ENCODE assay signal across 15 cellular contexts in the genomic region with DNA sequence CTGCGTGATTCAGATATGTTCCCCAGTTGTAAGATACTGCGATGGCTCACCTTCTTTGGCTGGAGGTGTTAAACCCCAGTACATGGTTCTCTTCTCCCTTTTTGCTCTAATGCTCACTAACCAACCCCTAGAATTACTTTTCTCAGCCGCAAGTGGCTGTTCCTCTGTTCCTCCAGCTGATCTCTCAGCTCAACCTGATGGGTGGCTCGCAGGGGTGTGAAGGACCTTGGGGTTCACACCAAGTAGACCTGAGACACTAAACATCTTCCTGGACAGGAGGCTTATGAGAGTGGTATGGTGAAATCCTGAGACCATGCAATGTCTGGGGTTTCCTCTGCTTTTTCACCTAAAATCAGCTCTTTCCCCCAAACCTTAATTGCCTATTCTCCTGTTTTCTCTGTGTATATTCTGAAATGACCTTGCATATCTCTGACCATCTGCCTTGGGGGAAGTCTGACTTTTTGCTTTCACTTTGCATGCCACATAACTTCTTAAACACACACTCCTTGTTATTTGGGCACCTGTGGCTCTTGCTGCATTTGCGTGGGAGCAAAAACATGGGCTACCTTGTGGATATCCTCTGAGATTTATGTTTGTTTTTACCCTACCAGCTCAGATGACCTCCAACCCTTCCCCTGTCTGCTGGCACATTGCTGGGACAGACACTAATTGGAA. TPM values are rescaled to one million over a fixed set of nuclear protein-coding genes. Genes with fewer than 3 reads are reported as not detected.
DNase-seq lines count a peak whose midpoint lies in the region; ATAC-seq and TF ChIP-seq lines count a peak whose summit lies in the region.
"Had no signal": no experiment of that assay in that cellular context is flagged by ENCODE, and none has a peak within 500 bp of the region (broad histone marks: within the 10 kb centered on the region; RNA-seq: fewer than 3 reads in every experiment).

No MANE protein-coding gene starts in this region.

- TF ChIP-seq CTCF in Peyer's patch (IDR thresholded peaks at IDR 0.05), result no peak

- DNase-seq in OCI-M1 (lab: John Stamatoyannopoulos, UW) (peak; percentile 73), retina (no peak), Peyer's patch (no peak), cerebellum (ENCODE audit: low spot score) (no peak), NOMO-1 treated with dmso at 0.1 percent for 144 hours (lab: John Stamatoyannopoulos, UW; ENCODE audit: unreplicated experiment) (no peak)
- DNase-seq: CD4-positive, CD25-positive, alpha-beta regulatory T cell; GF-D8; GOT3; NCI-H1436; NCI-H2029 treated with DMSO at 0.1 percent for 48 hours; SHP77 had no signal

- peak; percentile 55 for ATAC-seq in GM18909 (IDR thresholded peaks at IDR 0.05; ENCODE audit: poor library complexity, unreplicated experiment)
- ATAC-seq in HG02759 (IDR thresholded peaks at IDR 0.05; ENCODE audit: unreplicated experiment), result peak; percentile 53
- ATAC-seq: SK-N-SH treated with all-trans-retinoic acid at 6 μM for 48 hours had no signal

- H3K9ac ChIP-seq in BLaER1, result no peak overlapping the region

- H3K4me3 ChIP-seq in BLaER1 (no peak overlapping the region), Peyer's patch (no peak overlapping the region)

- peak overlapping the region; percentile 62 for H3K4me2 ChIP-seq in BLaER1

- H3K27ac ChIP-seq in BLaER1 (no peak overlapping the region), Peyer's patch (no peak overlapping the region)

- H3K27me3 ChIP-seq in BLaER1, result no peaks in the 10 kb centered on the region
- H3K27me3 ChIP-seq in Peyer's patch, result no peaks in the 10 kb centered on the region

- no peaks in the 10 kb centered on the region for H4K20me1 ChIP-seq in BLaER1

- H3K4me1 ChIP-seq in BLaER1, result peaks cover 38% of the 10 kb centered on the region
- peaks cover 0 to 4% (median 0%) of the 10 kb centered on the region in 4 donors for H3K4me1 ChIP-seq in Peyer's patch

- TF ChIP-seq POLR2A in Peyer's patch (IDR thresholded peaks at IDR 0.05), result no peak

- H3K9me3 ChIP-seq in BLaER1 (peaks cover 18% of the 10 kb centered on the region), Peyer's patch (no peaks in the 10 kb centered on the region)

- no peaks in the 10 kb centered on the region for H3K36me3 ChIP-seq in BLaER1
- no peaks in the 10 kb centered on the region for H3K36me3 ChIP-seq in Peyer's patch

RNA-seq across cellular contexts. Expression of gene IFNA14, which starts 15.9 kb away (rescaled TPM):
- total RNA-seq in Peyer's patch (not detected), cerebellum (not detected)
- total RNA-seq: CD4-positive, CD25-positive, alpha-beta regulatory T cell had no signal

RNA-seq across cellular contexts. Expression of gene IFNA17, which starts 27.7 kb away (rescaled TPM):
- not detected for total RNA-seq in Peyer's patch
- not detected for total RNA-seq in cerebellum
- total RNA-seq: CD4-positive, CD25-positive, alpha-beta regulatory T cell had no signal

RNA-seq across cellular contexts. Expression of gene IFNA16, which starts 38.6 kb away (rescaled TPM):
- total RNA-seq in Peyer's patch (not detected), cerebellum (not detected)
- total RNA-seq: CD4-positive, CD25-positive, alpha-beta regulatory T cell had no signal

RNA-seq across cellular contexts. Expression of gene IFNA10, which starts 48.7 kb away (rescaled TPM):
- total RNA-seq in Peyer's patch, result not detected
- not detected for total RNA-seq in cerebellum
- total RNA-seq: CD4-positive, CD25-positive, alpha-beta regulatory T cell had no signal

RNA-seq across cellular contexts. Expression of gene IFNA5, which starts 49.4 kb away (rescaled TPM):
- total RNA-seq in Peyer's patch, result 1 to 10 TPM in 1 of 4 donors, not detected in 3; 1.4 TPM
- total RNA-seq in cerebellum, result not detected
- total RNA-seq: CD4-positive, CD25-positive, alpha-beta regulatory T cell had no signal
